In the genomic region with DNA sequence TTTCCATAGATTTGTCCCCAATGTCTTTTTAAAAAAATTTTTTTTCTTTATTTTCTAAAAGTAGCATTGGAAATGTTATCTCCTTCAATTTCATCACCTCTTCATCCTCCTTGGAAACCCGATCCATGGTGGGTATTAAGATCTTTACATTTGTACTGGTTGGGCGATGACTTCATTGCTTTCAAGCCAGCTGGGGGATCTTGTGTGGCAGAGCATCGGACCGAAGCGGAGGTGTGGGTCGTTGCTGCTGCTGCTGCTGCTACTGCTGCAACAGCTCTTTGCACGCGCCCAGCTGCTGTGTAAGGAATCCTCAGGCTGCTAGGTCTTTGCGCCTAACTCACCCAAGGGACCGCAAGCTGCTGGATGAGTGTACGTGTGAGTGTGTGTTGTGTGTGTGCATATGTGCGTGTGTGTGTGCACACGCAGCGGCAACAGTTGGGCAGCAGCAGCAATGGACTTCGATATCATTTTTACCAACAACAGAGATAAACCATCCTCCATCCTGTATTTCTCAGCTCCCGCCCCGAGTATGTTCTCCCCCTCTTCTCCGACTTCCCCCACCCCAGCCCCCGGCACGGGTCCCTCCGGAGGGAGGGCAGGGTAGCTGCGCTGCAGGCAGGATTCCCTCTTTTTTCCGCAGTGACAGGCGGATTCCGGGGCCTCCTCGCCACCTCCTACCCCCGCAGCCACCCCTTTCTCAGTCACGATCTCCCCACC, we compare ENCODE assay signal across 8 cellular contexts. TPM values are rescaled to one million over a fixed set of nuclear protein-coding genes. Genes with fewer than 3 reads are reported as not detected.
A peak's percentile ranks its signal among the peaks of the same experiment; 100 is the strongest.
DNase-seq lines count a peak whose midpoint lies in the region; ATAC-seq, FAIRE-seq and TF ChIP-seq lines count a peak whose summit lies in the region.

No MANE protein-coding gene starts in this region.

- peaks cover 7% of the 10 kb centered on the region for H3K4me1 Mint-ChIP-seq in activated T-cell treated with anti-CD3 and anti-CD28 coated beads, Interleukin-2, amount 50 U/mL, for 4 hours (ENCODE audit: low read depth)
- H3K4me1 Mint-ChIP-seq in natural killer cell, result peaks cover 16% of the 10 kb centered on the region in 2 donors

- no peak for FAIRE-seq in urothelium cell line (lab: Jason Lieb, UNC)

- H3K36me3 Mint-ChIP-seq in activated T-cell treated with anti-CD3 and anti-CD28 coated beads, Interleukin-2, amount 50 U/mL, for 4 hours (ENCODE audit: insufficient read depth), result no peaks in the 10 kb centered on the region
- no peaks in the 10 kb centered on the region for H3K36me3 Mint-ChIP-seq in natural killer cell

- TF ChIP-seq CTCF in fibroblast of mammary gland (conservative IDR thresholded peaks at IDR 0.05; ENCODE audit: control insufficient read depth, insufficient read depth, low read depth, low read length), result no peak
- TF ChIP-seq CTCF in natural killer cell (IDR thresholded peaks at IDR 0.05), result no peak

- DNase-seq in DMS 273 treated with DMSO at 0.1 percent for 48 hours (lab: John Stamatoyannopoulos, UW) (peak; percentile 13), H4 (ENCODE audit: low spot score) (peak; percentile 36), NCI-H460 (ENCODE audit: extremely low read depth, low read depth) (peak; percentile 7), fibroblast of mammary gland (ENCODE audit: low read depth) (peak; percentile 33), natural killer cell (no peak), urothelium cell line (ENCODE audit: low spot score) (no peak)
- DNase-seq in activated T-cell treated with anti-CD3 and anti-CD28 coated beads, Interleukin-2, amount 50 U/mL, for 4 hours, result no peak

- ATAC-seq in activated T-cell treated with anti-CD3 and anti-CD28 coated beads, Interleukin-2, amount 50 U/mL, for 4 hours, result peak; percentile 15 to 20
- ATAC-seq in natural killer cell, result no peak
- ATAC-seq in GM21576 (IDR thresholded peaks at IDR 0.05; ENCODE audit: unreplicated experiment), result no peak

- peak overlapping the region; percentile 61 for H3K4me3 ChIP-seq in fibroblast of mammary gland (ENCODE audit: control insufficient read depth, low read depth, low read length)

- intact Hi-C loops in natural killer cell (cut with micrococcal nuclease), result loop anchor here (10.0 kb wide), 1 partner anchor 250 kb away; a partner anchor contains a TSS

- peak overlapping the region; percentile 86 for H3K4me3 Mint-ChIP-seq in activated T-cell treated with anti-CD3 and anti-CD28 coated beads, Interleukin-2, amount 50 U/mL, for 4 hours
- H3K4me3 Mint-ChIP-seq in natural killer cell, result peak overlapping the region; percentile 94

- H3K27me3 Mint-ChIP-seq in activated T-cell treated with anti-CD3 and anti-CD28 coated beads, Interleukin-2, amount 50 U/mL, for 4 hours (ENCODE audit: low read depth), result no peaks in the 10 kb centered on the region
- peaks cover 3 to 38% of the 10 kb centered on the region in 2 donors for H3K27me3 Mint-ChIP-seq in natural killer cell (ENCODE audit: low read depth in 2 of 2)

- H3K9me3 Mint-ChIP-seq in activated T-cell treated with anti-CD3 and anti-CD28 coated beads, Interleukin-2, amount 50 U/mL, for 4 hours, result no peaks in the 10 kb centered on the region
- no peaks in the 10 kb centered on the region for H3K9me3 Mint-ChIP-seq in natural killer cell

- H3K27ac Mint-ChIP-seq in natural killer cell, result peak overlapping the region; percentile 76 to 96

RNA-seq across cellular contexts. Expression of a gene that starts 0.8 kb away (rescaled TPM):
- 1.5 and 2.9 TPM in 2 replicates for total RNA-seq in H4 (2014; rRNA removed; shearing (Covaris generic))
- total RNA-seq in NCI-H460 (2014; rRNA removed; shearing (Covaris generic)), result 4.6 and 6.3 TPM in 2 replicates
- 0.73 and 1.3 TPM in 2 replicates for polyA plus RNA-seq in NCI-H460 (2014; cell fraction: nucleus; rRNA removed)
- 1 to 10 TPM in 2 of 3 donors, under 1 TPM in 1; 0.83 to 1.4 (median 1.1) TPM for total RNA-seq in activated T-cell treated with anti-CD3 and anti-CD28 coated beads, Interleukin-2, amount 50 U/mL, for 4 hours
- total RNA-seq in natural killer cell, result 1 to 10 TPM; 3.4 to 4.3 (median 3.5) TPM

Comparison
In these comparisons a context has a peak if more than half of its experiments do, and no peak if none do; other contexts are left out.
1. DNase-seq: peak in DMS 273 treated with DMSO at 0.1 percent for 48 hours (single experiment), H4 (single experiment), NCI-H460 (single experiment) and fibroblast of mammary gland (single experiment); none in activated T-cell treated with anti-CD3 and anti-CD28 coated beads, Interleukin-2, amount 50 U/mL, for 4 hours (single experiment), natural killer cell (single experiment) and urothelium cell line (single experiment).
2. ATAC-seq: peak in activated T-cell treated with anti-CD3 and anti-CD28 coated beads, Interleukin-2, amount 50 U/mL, for 4 hours (2 of 2); none in natural killer cell (0 of 3) and GM21576 (single experiment).